ENCODE assay signal across 8 cellular contexts in genomic region chr7:26365077-26365896, GRCh38.
DNase-seq lines count a peak whose midpoint lies in the region; ATAC-seq and TF ChIP-seq lines count a peak whose summit lies in the region.

No MANE protein-coding gene starts in this region.

- peak overlapping the region; percentile 41 for H3K4me2 ChIP-seq in hepatocyte

- H3K9me2 ChIP-seq in hepatocyte (replicated peaks; ENCODE audit: insufficient read depth) = no peaks in the 10 kb centered on the region

- intact Hi-C loops in ascending aorta (cut with DNase I) (loop anchor here (1.0 to 10.0 kb wide), 6 partner anchors 274 to 980 kb away; no protein-coding TSS in a partner anchor), gastrocnemius medialis (cut with DNase I; ENCODE audit: low total_unique reads) (loop anchor here (1.0 to 10.0 kb wide), 4 partner anchors 163 to 1110 kb away; partner anchors contain the start of genes CBX3 and HNRNPA2B1)

- DNase-seq in stimulated activated CD4-positive, alpha-beta T cell treated with anti-CD3 and anti-CD28 coated beads, Interleukin-12 subunit alpha, Interleukin-12 subunit beta, amount 100 ng/mL, for 48 hours (ENCODE audit: low read depth in 2 of 3, low spot score in 1 of 3) = peak; percentile 8 to 50 (median 12)
- DNase-seq in stimulated activated CD4-positive, alpha-beta T cell treated with anti-CD3 and anti-CD28 coated beads, Interleukin-12 subunit alpha, Interleukin-12 subunit beta, amount 100 ng/mL, for 4 hours = no peak
- DNase-seq in NCI-H1105 treated with DMSO at 0.1 percent for 48 hours (lab: John Stamatoyannopoulos, UW) = peak; percentile 82
- peak in 1 of 2 donors; percentile 71 for DNase-seq in ascending aorta (ENCODE audit: low spot score in 2 of 2)
- DNase-seq in hepatocyte (ENCODE audit: low spot score) = peak; percentile 80
- peak; percentile 32 to 34 for DNase-seq in gastrocnemius medialis

- H3K9me3 ChIP-seq in ascending aorta = no peaks in the 10 kb centered on the region
- H3K9me3 ChIP-seq in hepatocyte (ENCODE audit: low read depth) = no peaks in the 10 kb centered on the region
- H3K9me3 ChIP-seq in gastrocnemius medialis = no peaks in the 10 kb centered on the region

- no peak overlapping the region for H2AFZ ChIP-seq in hepatocyte

- H3K4me1 ChIP-seq in ascending aorta (no peaks in the 10 kb centered on the region), hepatocyte (ENCODE audit: insufficient read depth) (no peaks in the 10 kb centered on the region), gastrocnemius medialis (no peaks in the 10 kb centered on the region)

- H3K4me3 ChIP-seq in ascending aorta (no peak overlapping the region), hepatocyte (no peak overlapping the region), gastrocnemius medialis (no peak overlapping the region)

- ATAC-seq in HG02763 (IDR thresholded peaks at IDR 0.05; ENCODE audit: unreplicated experiment) (peak; percentile 76), SK-N-SH treated with all-trans-retinoic acid at 6 μM for 48 hours (peak; percentile 90), gastrocnemius medialis (peak; percentile 81 to 84)

- H3K36me3 ChIP-seq in ascending aorta (no peaks in the 10 kb centered on the region), hepatocyte (replicated peaks; ENCODE audit: insufficient read depth, low read depth) (no peaks in the 10 kb centered on the region), gastrocnemius medialis (no peaks in the 10 kb centered on the region)

- in situ Hi-C loops in gastrocnemius medialis (cut with MboI; ENCODE audit: low sequenced_read_pairs in 4 of 4) = loop anchor here (5.0 to 25.0 kb wide), 10 partner anchors 270 to 978 kb away; partner anchors contain the start of genes HOXA3 (in 1 of the 4), HOXA5 (in 1 of the 4), HOXA6 (in 1 of the 4) and HOXA7 (in 1 of the 4)

- TF ChIP-seq POLR2A in gastrocnemius medialis (IDR thresholded peaks at IDR 0.05) = no peak

- WGBS in hepatocyte (ENCODE audit: low lambda C conversion rate, missing lambda C conversion rate) = 25% methylated on average over 13 of the region's 13 CpGs

- no peaks in the 10 kb centered on the region for H3K27me3 ChIP-seq in ascending aorta
- no peaks in the 10 kb centered on the region for H3K27me3 ChIP-seq in hepatocyte
- H3K27me3 ChIP-seq in gastrocnemius medialis = peaks cover 6 to 7% (median 6%) of the 10 kb centered on the region in 3 donors

- no peaks in the 10 kb centered on the region for H3K79me2 ChIP-seq in hepatocyte

- H3K27ac ChIP-seq in ascending aorta (no peak overlapping the region), hepatocyte (peak overlapping the region; percentile 25), gastrocnemius medialis (no peak overlapping the region)

- TF ChIP-seq CTCF in ascending aorta (IDR thresholded peaks at IDR 0.05) = peak; percentile 64 to 73 (median 72)
- peak; percentile 94 for TF ChIP-seq CTCF in hepatocyte (IDR thresholded peaks at IDR 0.05; ENCODE audit: poor library complexity)
- TF ChIP-seq CTCF in gastrocnemius medialis (IDR thresholded peaks at IDR 0.05 in 4 of 5, conservative IDR thresholded peaks at IDR 0.05 in 1 of 5) = peak; percentile 62 to 79 (median 74)

- H4K20me1 ChIP-seq in hepatocyte (ENCODE audit: insufficient read depth, poor library complexity, severe bottlenecking) = no peaks in the 10 kb centered on the region

TF ChIP-seq in SK-N-SH treated with all-trans-retinoic acid at 6 μM for 48 hours, 23 proteins besides CTCF, POLR2A, EP300 and RAD21:
- TF ChIP-seq ZNF565 (CRISPR knock-in tag; conservative IDR thresholded peaks at IDR 0.05; ENCODE audit: low read depth) (no peak), ESRRG (CRISPR knock-in tag; IDR thresholded peaks at IDR 0.05) (no peak), PPARA (CRISPR knock-in tag; IDR thresholded peaks at IDR 0.05; ENCODE audit: borderline replicate concordance) (no peak), ZFP30 (CRISPR knock-in tag; IDR thresholded peaks at IDR 0.05) (no peak), ARNTL (CRISPR knock-in tag; IDR thresholded peaks at IDR 0.05; ENCODE audit: borderline replicate concordance, low read depth) (no peak)
